24 cellular contexts compared by ENCODE assay signal in genomic region chr21:40204956-40205355, GRCh38.
DNase-seq lines count a peak whose midpoint lies in the region; ATAC-seq and TF ChIP-seq lines count a peak whose summit lies in the region.
"Had no signal": no experiment of that assay in that cellular context is flagged by ENCODE, and none has a peak within 500 bp of the region (broad histone marks: within the 10 kb centered on the region; RNA-seq: fewer than 3 reads in every experiment).

No MANE protein-coding gene starts in this region.

- DNase-seq in DMS79 (lab: John Stamatoyannopoulos, UW) (peak; percentile 71), NCI-H1694 (lab: John Stamatoyannopoulos, UW) (peak; percentile 83), NCI-H446 (lab: John Stamatoyannopoulos, UW) (peak; percentile 42 to 83), glutamatergic neuron (peak; percentile 57), NCI-H2029 treated with DMSO at 0.1 percent for 48 hours (lab: John Stamatoyannopoulos, UW) (no peak), NCI-H526 (lab: John Stamatoyannopoulos, UW) (no peak)
- no peak for DNase-seq in activated T-cell treated with anti-CD3 and anti-CD28 coated beads, Interleukin-2, amount 50 U/mL, for 48 hours
- DNase-seq: ACHN; activated gamma-delta T cell; activated naive CD8-positive, alpha-beta T cell treated with anti-CD3 and anti-CD28 coated beads, Interleukin-2, amount 10 ng/mL, durations not matched to agents 7 days and 5 days; activated T-cell treated with anti-CD3 and anti-CD28 coated beads, Interleukin-2, amount 50 U/mL, for 24 hours; aorta; GDM1; mammary epithelial cell; NK-92 treated with Interleukin-12 subunit alpha and Interleukin-12 subunit beta, amount 100 ng/mL, for 24 hours; pancreas; small intestine; stimulated activated naive CD4-positive, alpha-beta T cell treated with Interleukin-2 at 50 U/mL for 16 hours; T-cell; upper lobe of left lung had no signal

- no peak for ATAC-seq in GM18520 (IDR thresholded peaks at IDR 0.05; ENCODE audit: unreplicated experiment)
- ATAC-seq: pancreas, T-cell, WTC11 had no signal

- no peak for TF ChIP-seq CTCF in glutamatergic neuron (IDR thresholded peaks at IDR 0.05; ENCODE audit: partially characterized antibody, unreplicated experiment)

- H3K9me3 Mint-ChIP-seq in glutamatergic neuron (ENCODE audit: unreplicated experiment): peaks cover 6% of the 10 kb centered on the region
- H3K9me3 Mint-ChIP-seq: activated T-cell treated with anti-CD3 and anti-CD28 coated beads, Interleukin-2, amount 50 U/mL, for 24 hours; neural crest cell; WTC11 had no signal

- H3K27ac Mint-ChIP-seq in glutamatergic neuron (ENCODE audit: unreplicated experiment): no peak overlapping the region
- H3K27ac Mint-ChIP-seq: activated naive CD8-positive, alpha-beta T cell treated with anti-CD3 and anti-CD28 coated beads, Interleukin-2, amount 10 ng/mL, durations not matched to agents 7 days and 5 days; activated T-cell treated with anti-CD3 and anti-CD28 coated beads, Interleukin-2, amount 50 U/mL, for 24 hours; B cell; T-cell; WTC11 had no signal

- H3K36me3 Mint-ChIP-seq in glutamatergic neuron (ENCODE audit: unreplicated experiment): no peaks in the 10 kb centered on the region
- H3K36me3 Mint-ChIP-seq: activated naive CD8-positive, alpha-beta T cell treated with anti-CD3 and anti-CD28 coated beads, Interleukin-2, amount 10 ng/mL, durations not matched to agents 7 days and 5 days; T-cell; WTC11 had no signal

- H3K4me1 Mint-ChIP-seq in glutamatergic neuron (ENCODE audit: low read depth, unreplicated experiment): peaks cover 14% of the 10 kb centered on the region
- H3K4me1 Mint-ChIP-seq: activated naive CD8-positive, alpha-beta T cell treated with anti-CD3 and anti-CD28 coated beads, Interleukin-2, amount 10 ng/mL, durations not matched to agents 7 days and 5 days; B cell; T-cell; WTC11 had no signal

- H3K27me3 Mint-ChIP-seq in glutamatergic neuron (ENCODE audit: unreplicated experiment): peaks cover 2% of the 10 kb centered on the region
- H3K27me3 Mint-ChIP-seq: activated naive CD8-positive, alpha-beta T cell treated with anti-CD3 and anti-CD28 coated beads, Interleukin-2, amount 10 ng/mL, durations not matched to agents 7 days and 5 days; B cell had no signal

- H3K4me3 Mint-ChIP-seq in glutamatergic neuron (ENCODE audit: unreplicated experiment): no peak overlapping the region
- H3K4me3 Mint-ChIP-seq: activated naive CD8-positive, alpha-beta T cell treated with anti-CD3 and anti-CD28 coated beads, Interleukin-2, amount 10 ng/mL, durations not matched to agents 7 days and 5 days; activated T-cell treated with anti-CD3 and anti-CD28 coated beads, Interleukin-2, amount 50 U/mL, for 24 hours; B cell; neural crest cell; T-cell; WTC11 had no signal

Comparison
In these comparisons a context has a peak if more than half of its experiments do, and no peak if none do; other contexts are left out.
1. DNase-seq: peak in DMS79 (single experiment), NCI-H1694 (single experiment), NCI-H446 (2 of 2) and glutamatergic neuron (single experiment); none in NCI-H2029 treated with DMSO at 0.1 percent for 48 hours (single experiment), activated T-cell treated with anti-CD3 and anti-CD28 coated beads, Interleukin-2, amount 50 U/mL, for 48 hours (0 of 2) and NCI-H526 (0 of 2).